Comparison of ENCODE assay signal across 30 cellular contexts in the genomic region with DNA sequence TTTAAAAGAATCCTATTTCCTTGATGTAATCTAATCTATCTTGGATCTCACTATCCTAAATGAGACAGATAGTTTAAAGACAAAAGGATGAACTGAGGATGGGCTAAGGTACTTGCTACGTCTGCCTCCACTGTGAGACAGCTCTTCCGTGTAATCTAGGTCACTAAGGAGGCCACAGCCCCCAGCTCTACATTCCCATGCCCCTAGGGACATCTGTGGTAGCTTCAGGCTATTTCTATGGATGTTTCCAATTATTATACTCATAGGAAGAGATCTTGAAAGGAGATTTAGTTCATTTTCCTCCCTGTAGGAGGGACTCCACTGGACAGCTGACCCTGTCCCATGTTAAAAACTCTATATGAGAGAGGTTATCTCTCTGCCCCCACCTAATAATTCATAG.
"Had no signal": no experiment of that assay in that cellular context is flagged by ENCODE, and none has a peak within 500 bp of the region (broad histone marks: within the 10 kb centered on the region; RNA-seq: fewer than 3 reads in every experiment).

No MANE protein-coding gene starts in this region.

- H3K27ac ChIP-seq: left lung, lower lobe of right lung, pancreas, prostate gland, skin epidermis, stomach, testis, thyroid gland, transverse colon, upper lobe of left lung, vagina had no signal

- H3K4me1 ChIP-seq: left lung, lower lobe of right lung, pancreas, prostate gland, stomach, testis, thyroid gland, transverse colon, upper lobe of left lung, vagina had no signal

- H3K9me3 ChIP-seq: left lung, lower lobe of right lung, mucosa of descending colon, pancreas, prostate gland, stomach, testis, thyroid gland, transverse colon, upper lobe of left lung, vagina had no signal

- H3K4me3 ChIP-seq: left lung, lower lobe of right lung, mucosa of descending colon, pancreas, prostate gland, skin epidermis, stomach, testis, thyroid gland, transverse colon, upper lobe of left lung, vagina had no signal

- H3K27me3 ChIP-seq: left lung, stomach, testis, thyroid gland, transverse colon, upper lobe of left lung, vagina had no signal

- DNase-seq: hippocampal formation; kidney glomerular epithelial cell; left cardiac atrium; left lung; lower lobe of right lung; mammary epithelial cell; mesenchymal stem cell; midbrain; mucosa of descending colon; naive thymus-derived CD4-positive, alpha-beta T cell; nucleus accumbens; pancreas; posterior cingulate gyrus; retina; right cardiac atrium; stimulated activated CD4-positive, alpha-beta T cell treated with anti-CD3 and anti-CD28 coated beads, Interleukin-12 subunit alpha, Interleukin-12 subunit beta, amount 100 ng/mL, for 4 hours; stimulated activated CD4-positive, alpha-beta T cell treated with anti-CD3 and anti-CD28 coated beads, Interleukin-15, amount 100 ng/mL, for 24 hours; stimulated activated CD4-positive, alpha-beta T cell treated with anti-CD3 and anti-CD28 coated beads, Interleukin-2, amount 100 ng/mL, for 24 hours; stimulated activated CD4-positive, alpha-beta T cell treated with anti-CD3 and anti-CD28 coated beads, Interleukin-4, amount 100 ng/mL, for 1 hour; stimulated activated naive B cell treated with anti-CD40 and anti-IgM and Interleukin-4, amounts not matched to agents 10 μg/mL and 1 μg/mL and 100 μg/mL, for 72 hours; stimulated activated naive CD8-positive, alpha-beta T cell treated with anti-CD3 and anti-CD28 coated beads, Interleukin-15, Interleukin-2, amounts not matched to agents 100 U/mL and 50 U/mL, for 24 hours; stomach; testis; thyroid gland; transverse colon; upper lobe of left lung had no signal

- H3K36me3 ChIP-seq: left lung, lower lobe of right lung, pancreas, prostate gland, stomach, thyroid gland, transverse colon, upper lobe of left lung, vagina had no signal

- FAIRE-seq: keratinocyte, pancreas had no signal
